Comparison of ENCODE assay signal across 9 cellular contexts in the genomic region with DNA sequence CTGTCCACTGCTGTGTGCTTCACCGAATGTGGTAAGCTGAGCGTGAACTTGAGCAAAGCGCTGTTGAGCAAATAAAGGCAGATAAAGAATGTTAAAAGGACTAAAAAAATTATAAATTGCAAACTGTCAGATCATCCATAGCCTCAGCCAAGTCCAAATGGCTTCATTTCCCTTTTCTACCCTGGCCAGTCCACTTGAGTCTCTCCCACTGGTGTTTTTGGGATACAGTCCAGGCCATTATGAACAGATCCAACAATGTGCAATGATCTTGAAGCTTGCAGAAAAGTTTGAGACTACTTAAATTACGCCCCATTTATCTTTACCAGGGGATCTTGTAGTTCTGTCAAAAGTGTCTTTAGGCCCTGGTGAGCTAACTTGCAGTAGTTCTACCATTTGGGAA.
"Had no signal": no experiment of that assay in that cellular context is flagged by ENCODE, and none has a peak within 500 bp of the region (broad histone marks: within the 10 kb centered on the region; RNA-seq: fewer than 3 reads in every experiment).

No MANE protein-coding gene starts in this region.

- H3K4me3 Mint-ChIP-seq: HFFc6, IgD-negative memory B cell had no signal

- H3K27ac Mint-ChIP-seq: HFFc6, IgD-negative memory B cell had no signal

- H3K9me3 ChIP-seq: HAP-1 had no signal

- H3K36me3 ChIP-seq: HAP-1 had no signal

- DNase-seq: GM23248, GOT3, H7, HFFc6, KBM-7 had no signal

- H3K9me3 Mint-ChIP-seq: HFFc6 had no signal

- H3K9ac ChIP-seq: GM23248 had no signal

- H3K36me3 Mint-ChIP-seq: IgD-negative memory B cell had no signal

- FAIRE-seq: HepG2 had no signal

- H3K27me3 Mint-ChIP-seq: IgD-negative memory B cell had no signal

- H3K27ac ChIP-seq: GM23248, HL-60 had no signal

- H2AFZ ChIP-seq: GM23248 had no signal

- H3K4me3 ChIP-seq: GM23248, HAP-1 had no signal
